In the genomic region with DNA sequence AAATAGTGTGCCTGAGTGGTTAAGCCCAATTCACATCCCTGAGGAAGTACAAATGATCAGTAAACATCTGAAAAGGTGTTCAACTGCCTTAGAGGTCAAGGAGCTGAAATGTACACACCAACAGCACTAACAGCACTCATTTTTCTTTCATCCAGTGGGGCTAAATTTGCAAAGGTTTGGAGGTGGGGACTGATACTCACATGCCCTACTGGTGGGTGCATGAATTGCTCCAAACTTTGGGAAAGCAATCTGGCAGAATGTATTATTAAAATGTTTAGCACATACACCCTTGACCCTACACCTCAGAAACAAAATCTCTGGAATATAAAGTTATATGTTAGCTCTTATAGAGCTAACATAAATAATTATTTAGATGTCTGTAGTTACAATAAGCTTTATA, we compare ENCODE assay signal across 1 cellular context.
TF ChIP-seq lines count a peak whose summit lies in the region.

No MANE protein-coding gene starts in this region.

TF ChIP-seq in GM12878, 131 proteins besides CTCF, POLR2A, EP300 and RAD21 (continued from another document):
- TF ChIP-seq, protein P1, sequence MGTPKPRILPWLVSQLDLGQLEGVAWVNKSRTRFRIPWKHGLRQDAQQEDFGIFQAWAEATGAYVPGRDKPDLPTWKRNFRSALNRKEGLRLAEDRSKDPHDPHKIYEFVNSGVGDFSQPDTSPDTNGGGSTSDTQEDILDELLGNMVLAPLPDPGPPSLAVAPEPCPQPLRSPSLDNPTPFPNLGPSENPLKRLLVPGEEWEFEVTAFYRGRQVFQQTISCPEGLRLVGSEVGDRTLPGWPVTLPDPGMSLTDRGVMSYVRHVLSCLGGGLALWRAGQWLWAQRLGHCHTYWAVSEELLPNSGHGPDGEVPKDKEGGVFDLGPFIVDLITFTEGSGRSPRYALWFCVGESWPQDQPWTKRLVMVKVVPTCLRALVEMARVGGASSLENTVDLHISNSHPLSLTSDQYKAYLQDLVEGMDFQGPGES (IDR thresholded peaks at IDR 0.05) = no peak
- TF ChIP-seq, protein P2, sequence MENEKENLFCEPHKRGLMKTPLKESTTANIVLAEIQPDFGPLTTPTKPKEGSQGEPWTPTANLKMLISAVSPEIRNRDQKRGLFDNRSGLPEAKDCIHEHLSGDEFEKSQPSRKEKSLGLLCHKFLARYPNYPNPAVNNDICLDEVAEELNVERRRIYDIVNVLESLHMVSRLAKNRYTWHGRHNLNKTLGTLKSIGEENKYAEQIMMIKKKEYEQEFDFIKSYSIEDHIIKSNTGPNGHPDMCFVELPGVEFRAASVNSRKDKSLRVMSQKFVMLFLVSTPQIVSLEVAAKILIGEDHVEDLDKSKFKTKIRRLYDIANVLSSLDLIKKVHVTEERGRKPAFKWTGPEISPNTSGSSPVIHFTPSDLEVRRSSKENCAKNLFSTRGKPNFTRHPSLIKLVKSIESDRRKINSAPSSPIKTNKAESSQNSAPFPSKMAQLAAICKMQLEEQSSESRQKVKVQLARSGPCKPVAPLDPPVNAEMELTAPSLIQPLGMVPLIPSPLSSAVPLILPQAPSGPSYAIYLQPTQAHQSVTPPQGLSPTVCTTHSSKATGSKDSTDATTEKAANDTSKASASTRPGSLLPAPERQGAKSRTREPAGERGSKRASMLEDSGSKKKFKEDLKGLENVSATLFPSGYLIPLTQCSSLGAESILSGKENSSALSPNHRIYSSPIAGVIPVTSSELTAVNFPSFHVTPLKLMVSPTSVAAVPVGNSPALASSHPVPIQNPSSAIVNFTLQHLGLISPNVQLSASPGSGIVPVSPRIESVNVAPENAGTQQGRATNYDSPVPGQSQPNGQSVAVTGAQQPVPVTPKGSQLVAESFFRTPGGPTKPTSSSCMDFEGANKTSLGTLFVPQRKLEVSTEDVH (IDR thresholded peaks at IDR 0.05; ENCODE audit: low read depth, partially characterized antibody) = no peak
- TF ChIP-seq SUPT20H (IDR thresholded peaks at IDR 0.05; ENCODE audit: borderline replicate concordance, control insufficient read depth, low read depth, low read length) (no peak), BRCA1 (IDR thresholded peaks at IDR 0.05; ENCODE audit: low read depth, low read length) (no peak), SUZ12 (IDR thresholded peaks at IDR 0.05; ENCODE audit: unreplicated experiment) (no peak), SP1 (IDR thresholded peaks at IDR 0.05; ENCODE audit: low read depth, low read length) (no peak), CHD2 (IDR thresholded peaks at IDR 0.05; ENCODE audit: borderline replicate concordance, low read depth, low read length) (no peak)
- TF ChIP-seq, protein P3, sequence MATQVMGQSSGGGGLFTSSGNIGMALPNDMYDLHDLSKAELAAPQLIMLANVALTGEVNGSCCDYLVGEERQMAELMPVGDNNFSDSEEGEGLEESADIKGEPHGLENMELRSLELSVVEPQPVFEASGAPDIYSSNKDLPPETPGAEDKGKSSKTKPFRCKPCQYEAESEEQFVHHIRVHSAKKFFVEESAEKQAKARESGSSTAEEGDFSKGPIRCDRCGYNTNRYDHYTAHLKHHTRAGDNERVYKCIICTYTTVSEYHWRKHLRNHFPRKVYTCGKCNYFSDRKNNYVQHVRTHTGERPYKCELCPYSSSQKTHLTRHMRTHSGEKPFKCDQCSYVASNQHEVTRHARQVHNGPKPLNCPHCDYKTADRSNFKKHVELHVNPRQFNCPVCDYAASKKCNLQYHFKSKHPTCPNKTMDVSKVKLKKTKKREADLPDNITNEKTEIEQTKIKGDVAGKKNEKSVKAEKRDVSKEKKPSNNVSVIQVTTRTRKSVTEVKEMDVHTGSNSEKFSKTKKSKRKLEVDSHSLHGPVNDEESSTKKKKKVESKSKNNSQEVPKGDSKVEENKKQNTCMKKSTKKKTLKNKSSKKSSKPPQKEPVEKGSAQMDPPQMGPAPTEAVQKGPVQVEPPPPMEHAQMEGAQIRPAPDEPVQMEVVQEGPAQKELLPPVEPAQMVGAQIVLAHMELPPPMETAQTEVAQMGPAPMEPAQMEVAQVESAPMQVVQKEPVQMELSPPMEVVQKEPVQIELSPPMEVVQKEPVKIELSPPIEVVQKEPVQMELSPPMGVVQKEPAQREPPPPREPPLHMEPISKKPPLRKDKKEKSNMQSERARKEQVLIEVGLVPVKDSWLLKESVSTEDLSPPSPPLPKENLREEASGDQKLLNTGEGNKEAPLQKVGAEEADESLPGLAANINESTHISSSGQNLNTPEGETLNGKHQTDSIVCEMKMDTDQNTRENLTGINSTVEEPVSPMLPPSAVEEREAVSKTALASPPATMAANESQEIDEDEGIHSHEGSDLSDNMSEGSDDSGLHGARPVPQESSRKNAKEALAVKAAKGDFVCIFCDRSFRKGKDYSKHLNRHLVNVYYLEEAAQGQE (IDR thresholded peaks at IDR 0.05; ENCODE audit: low read depth, low read length) = no peak
TF ChIP-seq in GM12878: peak in this region for 0.
